10 cellular contexts compared by ENCODE assay signal in the genomic region with DNA sequence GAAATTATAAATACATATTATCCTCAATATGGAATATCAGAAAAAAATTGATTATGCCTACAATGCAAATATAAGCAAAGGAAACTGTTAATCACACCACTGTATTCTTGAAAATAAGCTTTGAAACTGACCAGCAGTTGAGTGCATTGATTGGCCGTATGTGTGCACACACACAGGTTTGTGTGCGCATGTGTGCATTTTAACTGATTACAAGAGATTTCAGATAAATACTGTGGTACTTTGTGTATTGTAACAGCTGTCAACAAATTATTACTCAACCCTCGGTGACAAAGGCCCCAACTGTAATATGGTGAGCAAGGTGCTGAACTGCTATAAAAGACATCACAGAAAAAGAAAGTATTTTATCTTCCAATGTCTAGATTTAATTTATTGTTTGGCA.
"Had no signal": no experiment of that assay in that cellular context is flagged by ENCODE, and none has a peak within 500 bp of the region (broad histone marks: within the 10 kb centered on the region; RNA-seq: fewer than 3 reads in every experiment).

No MANE protein-coding gene starts in this region.

- ATAC-seq: GM23338, HCT116 had no signal

- DNase-seq: GM23248, GOT3, H7, H9, HCEC 1CT, HFFc6 had no signal

- H3K4me2 ChIP-seq: GM23338 had no signal

- H3K27ac ChIP-seq: GM23248 had no signal

- H3K4me3 ChIP-seq: GM23248, GM23338, HAP-1 had no signal

- H3K9me3 ChIP-seq: HAP-1 had no signal

- H2AFZ ChIP-seq: GM23248, GM23338 had no signal

- FAIRE-seq: H54 had no signal

- H3K4me1 ChIP-seq: HAP-1 had no signal

- H3K36me3 ChIP-seq: HAP-1 had no signal

- H3K9ac ChIP-seq: GM23248 had no signal
